ENCODE assay signal across 11 cellular contexts in genomic region chr10:124677291-124677690, GRCh38.
DNase-seq lines count a peak whose midpoint lies in the region; ATAC-seq and TF ChIP-seq lines count a peak whose summit lies in the region.
"Had no signal": no experiment of that assay in that cellular context is flagged by ENCODE, and none has a peak within 500 bp of the region (broad histone marks: within the 10 kb centered on the region; RNA-seq: fewer than 3 reads in every experiment).

No MANE protein-coding gene starts in this region.

- H3K9me3 Mint-ChIP-seq in CD4-positive, CD25-positive, alpha-beta regulatory T cell, result no peaks in the 10 kb centered on the region

- H3K4me1 Mint-ChIP-seq in CD4-positive, CD25-positive, alpha-beta regulatory T cell, result peaks cover 28 to 96% (median 74%) of the 10 kb centered on the region in 4 donors

- DNase-seq in CD4-positive, CD25-positive, alpha-beta regulatory T cell, result no peak
- DNase-seq in SJCRH30, result no peak
- peak in 1 of 2 donors; percentile 36 for DNase-seq in heart right ventricle
- peak; percentile 27 to 61 for DNase-seq in psoas muscle
- DNase-seq in stimulated activated naive CD8-positive, alpha-beta T cell treated with anti-CD3 and anti-CD28 coated beads, Interleukin-15, Interleukin-2, amounts not matched to agents 100 U/mL and 50 U/mL, for 24 hours, result no peak
- no peak for DNase-seq in HK-2 (ENCODE audit: unreplicated experiment)
- no peak for DNase-seq in NCI-H446 (lab: John Stamatoyannopoulos, UW)
- DNase-seq in activated gamma-delta T cell (lab: John Stamatoyannopoulos, UW), result no peak
- DNase-seq: activated T-cell treated with anti-CD3 and anti-CD28 coated beads, Interleukin-2, amount 50 U/mL, for 1 hour; KBM-7 had no signal

- intact Hi-C loops in heart right ventricle (cut with DNase I) (loop anchor here in 3 of 10 donors (2.0 to 5.0 kb wide), 2 partner anchors 35 to 64 kb away; no protein-coding TSS in a partner anchor), psoas muscle (cut with DNase I) (no loop called here)

- H3K27ac Mint-ChIP-seq in CD4-positive, CD25-positive, alpha-beta regulatory T cell, result peak overlapping the region; percentile 98 to 99 (median 98)

- H3K4me3 Mint-ChIP-seq in CD4-positive, CD25-positive, alpha-beta regulatory T cell, result peak overlapping the region in 3 of 4 donors; percentile 77 to 86 (median 85)

- WGBS in heart right ventricle, 2 donors, result 43 to 54% methylated on average over 10 of the region's 10 CpGs
- WGBS in psoas muscle, 3 donors, result 51 to 74% (median 58%) methylated on average over 10 of the region's 10 CpGs

- H3K4me1 ChIP-seq in CD4-positive, CD25-positive, alpha-beta regulatory T cell (ENCODE audit: control insufficient read depth, insufficient read depth, low read length, poor library complexity, severe bottlenecking), result peaks cover 93% of the 10 kb centered on the region
- H3K4me1 ChIP-seq in SJCRH30 (peaks cover 36% of the 10 kb centered on the region), heart right ventricle (peaks cover 54 to 99% (median 92%) of the 10 kb centered on the region in 9 donors), psoas muscle (peaks cover 75% of the 10 kb centered on the region)

- no peaks in the 10 kb centered on the region for H3K9me3 ChIP-seq in CD4-positive, CD25-positive, alpha-beta regulatory T cell (ENCODE audit: control insufficient read depth in 2 of 2, low read length in 2 of 2)
- H3K9me3 ChIP-seq in SJCRH30 (replicated peaks) (no peaks in the 10 kb centered on the region), heart right ventricle (no peaks in the 10 kb centered on the region), psoas muscle (no peaks in the 10 kb centered on the region)
- H3K9me3 ChIP-seq: left lung had no signal

- H3K36me3 ChIP-seq in CD4-positive, CD25-positive, alpha-beta regulatory T cell (ENCODE audit: control insufficient read depth, insufficient read depth, low read length), result peaks cover 49% of the 10 kb centered on the region
- H3K36me3 ChIP-seq in SJCRH30 (peaks cover 2% of the 10 kb centered on the region; the same call in 1 of the 2 replicates), heart right ventricle (peaks cover 0 to 33% (median 12%) of the 10 kb centered on the region in 9 donors), psoas muscle (ENCODE audit: insufficient read depth in 1 of 2, low read depth in 1 of 2) (peaks cover 6 to 12% of the 10 kb centered on the region in 2 donors)

- peaks cover 41% of the 10 kb centered on the region for H3K36me3 Mint-ChIP-seq in CD4-positive, CD25-positive, alpha-beta regulatory T cell

- H3K4me3 ChIP-seq in CD4-positive, CD25-positive, alpha-beta regulatory T cell (ENCODE audit: low read depth, low read length), result peak overlapping the region; percentile 73
- no peak overlapping the region for H3K4me3 ChIP-seq in SJCRH30
- peak overlapping the region in 6 of 10 donors; percentile 14 to 31 (median 19) for H3K4me3 ChIP-seq in heart right ventricle
- no peak overlapping the region for H3K4me3 ChIP-seq in psoas muscle
- H3K4me3 ChIP-seq: left lung had no signal

- peak overlapping the region; percentile 73 for H3K27ac ChIP-seq in CD4-positive, CD25-positive, alpha-beta regulatory T cell (ENCODE audit: insufficient read depth, low read length, poor library complexity, severe bottlenecking)
- peak overlapping the region; percentile 48 for H3K27ac ChIP-seq in SJCRH30
- H3K27ac ChIP-seq in heart right ventricle, result peak overlapping the region; percentile 72 to 94 (median 87)
- H3K27ac ChIP-seq in psoas muscle, result peak overlapping the region; percentile 60

- TF ChIP-seq CTCF in heart right ventricle (IDR thresholded peaks at IDR 0.05), result no peak
- no peak for TF ChIP-seq CTCF in psoas muscle (IDR thresholded peaks at IDR 0.05)

- H3K27me3 Mint-ChIP-seq in CD4-positive, CD25-positive, alpha-beta regulatory T cell, result peaks cover 4% of the 10 kb centered on the region

- no peak for ATAC-seq in CD4-positive, CD25-positive, alpha-beta regulatory T cell (ENCODE audit: low read depth in 2 of 2)
- peak; percentile 23 to 79 (median 68) for ATAC-seq in heart right ventricle
- ATAC-seq in psoas muscle, result peak in 1 of 4 donors; percentile 8
- ATAC-seq in stimulated activated naive CD8-positive, alpha-beta T cell treated with anti-CD3 and anti-CD28 coated beads, Interleukin-15, Interleukin-2, amounts not matched to agents 100 U/mL and 50 U/mL, for 24 hours, result no peak

- H3K27me3 ChIP-seq in CD4-positive, CD25-positive, alpha-beta regulatory T cell (ENCODE audit: control insufficient read depth, insufficient read depth, low read length), result no peaks in the 10 kb centered on the region
- no peaks in the 10 kb centered on the region for H3K27me3 ChIP-seq in SJCRH30
- no peaks in the 10 kb centered on the region for H3K27me3 ChIP-seq in heart right ventricle
- H3K27me3 ChIP-seq in psoas muscle (ENCODE audit: insufficient read depth in 3 of 3, low read length in 2 of 3), result no peaks in the 10 kb centered on the region
- H3K27me3 ChIP-seq: left lung had no signal

Comparison
In these comparisons a context has a peak if more than half of its experiments do, and no peak if none do; other contexts are left out.
1. ATAC-seq: peak in heart right ventricle (8 of 8); none in CD4-positive, CD25-positive, alpha-beta regulatory T cell (0 of 2) and stimulated activated naive CD8-positive, alpha-beta T cell treated with anti-CD3 and anti-CD28 coated beads, Interleukin-15, Interleukin-2, amounts not matched to agents 100 U/mL and 50 U/mL, for 24 hours (single experiment).
2. DNase-seq: peak in psoas muscle (2 of 2); none in CD4-positive, CD25-positive, alpha-beta regulatory T cell (0 of 3), SJCRH30 (0 of 2), stimulated activated naive CD8-positive, alpha-beta T cell treated with anti-CD3 and anti-CD28 coated beads, Interleukin-15, Interleukin-2, amounts not matched to agents 100 U/mL and 50 U/mL, for 24 hours (single experiment), HK-2 (single experiment), NCI-H446 (0 of 2) and activated gamma-delta T cell (single experiment).
3. H3K4me3 ChIP-seq: peak in CD4-positive, CD25-positive, alpha-beta regulatory T cell (single experiment) and heart right ventricle (6 of 10); none in SJCRH30 (single experiment) and psoas muscle (single experiment).
4. Peak in every context shown above with its lines, with median percentiles within 50 percentile points of each other: H3K27ac ChIP-seq.